Comparison of ENCODE assay signal across 12 cellular contexts in the genomic region with DNA sequence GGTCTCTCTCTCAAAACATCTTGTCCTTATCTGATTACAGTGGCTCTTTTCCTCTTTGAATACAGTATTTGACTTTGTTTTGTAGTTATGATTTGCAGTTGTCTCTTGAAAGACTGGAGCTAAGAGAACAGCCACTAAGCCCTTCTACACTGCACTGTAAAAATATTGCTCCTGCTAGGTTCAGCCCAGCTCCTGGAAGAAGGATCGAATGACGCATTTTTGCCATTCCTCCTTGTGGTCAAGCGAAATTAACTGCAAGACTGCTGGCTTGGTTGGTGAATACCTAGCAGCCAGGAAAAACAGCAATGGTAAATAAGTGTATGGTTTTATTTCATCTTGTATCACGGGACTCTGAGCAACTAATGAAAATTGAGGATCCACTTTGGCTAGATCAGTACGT.
DNase-seq lines count a peak whose midpoint lies in the region; FAIRE-seq and TF ChIP-seq lines count a peak whose summit lies in the region.
"Had no signal": no experiment of that assay in that cellular context is flagged by ENCODE, and none has a peak within 500 bp of the region (broad histone marks: within the 10 kb centered on the region; RNA-seq: fewer than 3 reads in every experiment).

No MANE protein-coding gene starts in this region.

- H3K9me3 Mint-ChIP-seq in astrocyte (ENCODE audit: unreplicated experiment): no peaks in the 10 kb centered on the region

- H3K9me3 ChIP-seq in astrocyte (ENCODE audit: insufficient read depth, low read depth, low read length): no peaks in the 10 kb centered on the region

- H3K4me3 Mint-ChIP-seq in astrocyte (ENCODE audit: unreplicated experiment): no peak overlapping the region
- H3K4me3 Mint-ChIP-seq: activated T-cell treated with anti-CD3 and anti-CD28 coated beads, Interleukin-2, amount 50 U/mL, for 24 hours; naive thymus-derived CD4-positive, alpha-beta T cell; stimulated activated naive B cell treated with anti-CD40 and anti-IgM and Interleukin-4, amounts not matched to agents 10 μg/mL and 1 μg/mL and 100 μg/mL, for 72 hours had no signal

- H3K4me3 ChIP-seq in HFF-Myc (replicated peaks; ENCODE audit: low read depth, low read length) (no peak overlapping the region), astrocyte (ENCODE audit: insufficient read depth, low read depth, low read length) (no peak overlapping the region)

- DNase-seq in HFF-Myc (ENCODE audit: extremely low read depth, low read depth) (peak; percentile 66), astrocyte (ENCODE audit: low read depth) (peak; percentile 92), iPS-NIHi11 (ENCODE audit: low spot score) (peak; percentile 45), urothelium cell line (ENCODE audit: low spot score) (peak; percentile 26), NCI-H526 treated with DMSO at 0.1 percent for 48 hours (lab: John Stamatoyannopoulos, UW) (no peak), mucosa of gallbladder (ENCODE audit: low spot score) (no peak), CD1c-positive myeloid dendritic cell (ENCODE audit: extremely low spot score) (no peak)
- DNase-seq: activated T-cell treated with anti-CD3 and anti-CD28 coated beads, Interleukin-2, amount 50 U/mL, for 24 hours; naive thymus-derived CD4-positive, alpha-beta T cell; NCI-H1105 treated with DMSO at 0.1 percent for 48 hours; stimulated activated CD4-positive, alpha-beta T cell treated with anti-CD3 and anti-CD28 coated beads, Interleukin-15, amount 100 ng/mL, for 24 hours; stimulated activated naive B cell treated with anti-CD40 and anti-IgM and Interleukin-4, amounts not matched to agents 10 μg/mL and 1 μg/mL and 100 μg/mL, for 72 hours had no signal

- peak overlapping the region; percentile 43 for H3K4me2 ChIP-seq in astrocyte (ENCODE audit: low read length)

- H3K9ac ChIP-seq in astrocyte (ENCODE audit: low read length): no peak overlapping the region

- peaks cover 12% of the 10 kb centered on the region for H3K4me1 ChIP-seq in astrocyte (ENCODE audit: insufficient read depth, low read length)

- no peak for TF ChIP-seq CTCF in HFF-Myc (IDR thresholded peaks at IDR 0.05; ENCODE audit: low read depth, low read length, missing control alignments)
- TF ChIP-seq CTCF in astrocyte (IDR thresholded peaks at IDR 0.05; ENCODE audit: insufficient read depth, low read depth, low read length): no peak

- no peaks in the 10 kb centered on the region for H3K27me3 Mint-ChIP-seq in astrocyte (ENCODE audit: low read depth, unreplicated experiment)
- H3K27me3 Mint-ChIP-seq: activated T-cell treated with anti-CD3 and anti-CD28 coated beads, Interleukin-2, amount 50 U/mL, for 24 hours; naive thymus-derived CD4-positive, alpha-beta T cell; stimulated activated naive B cell treated with anti-CD40 and anti-IgM and Interleukin-4, amounts not matched to agents 10 μg/mL and 1 μg/mL and 100 μg/mL, for 72 hours had no signal

- no peaks in the 10 kb centered on the region for H4K20me1 ChIP-seq in astrocyte (ENCODE audit: insufficient read depth, low read length)

- no peaks in the 10 kb centered on the region for H3K36me3 ChIP-seq in astrocyte (ENCODE audit: insufficient read depth, low read length)

- peak overlapping the region; percentile 18 for H2AFZ ChIP-seq in astrocyte (ENCODE audit: low read depth, low read length)

- no peaks in the 10 kb centered on the region for H3K36me3 Mint-ChIP-seq in astrocyte (ENCODE audit: low read depth, unreplicated experiment)
- H3K36me3 Mint-ChIP-seq: naive thymus-derived CD4-positive, alpha-beta T cell; stimulated activated naive B cell treated with anti-CD40 and anti-IgM and Interleukin-4, amounts not matched to agents 10 μg/mL and 1 μg/mL and 100 μg/mL, for 72 hours had no signal

- H3K27ac ChIP-seq in astrocyte (ENCODE audit: low read depth, low read length): peak overlapping the region; percentile 23

- no peaks in the 10 kb centered on the region for H3K79me2 ChIP-seq in astrocyte (ENCODE audit: insufficient read depth, low read length)

- H3K4me1 Mint-ChIP-seq in astrocyte (ENCODE audit: low read depth, unreplicated experiment): peaks cover 21% of the 10 kb centered on the region
- H3K4me1 Mint-ChIP-seq: naive thymus-derived CD4-positive, alpha-beta T cell; stimulated activated naive B cell treated with anti-CD40 and anti-IgM and Interleukin-4, amounts not matched to agents 10 μg/mL and 1 μg/mL and 100 μg/mL, for 72 hours had no signal

- FAIRE-seq in astrocyte (lab: Jason Lieb, UNC) (no peak), urothelium cell line (lab: Jason Lieb, UNC) (no peak)

- no peaks in the 10 kb centered on the region for H3K27me3 ChIP-seq in astrocyte (ENCODE audit: insufficient read depth, low read length)

- peak overlapping the region; percentile 92 for H3K27ac Mint-ChIP-seq in astrocyte (ENCODE audit: unreplicated experiment)
- H3K27ac Mint-ChIP-seq: activated T-cell treated with anti-CD3 and anti-CD28 coated beads, Interleukin-2, amount 50 U/mL, for 24 hours; naive thymus-derived CD4-positive, alpha-beta T cell; stimulated activated naive B cell treated with anti-CD40 and anti-IgM and Interleukin-4, amounts not matched to agents 10 μg/mL and 1 μg/mL and 100 μg/mL, for 72 hours had no signal

Comparison
In these comparisons a context has a peak if more than half of its experiments do, and no peak if none do; other contexts are left out.
1. DNase-seq: peak in HFF-Myc (single experiment), astrocyte (single experiment), iPS-NIHi11 (single experiment) and urothelium cell line (single experiment); none in NCI-H526 treated with DMSO at 0.1 percent for 48 hours (single experiment), mucosa of gallbladder (single experiment) and CD1c-positive myeloid dendritic cell (single experiment).